In genomic region chr2:105790467-105791118, GRCh38 we compare ENCODE assay signal across 8 cellular contexts. TPM values are rescaled to one million over a fixed set of nuclear protein-coding genes. Genes with fewer than 3 reads are reported as not detected.
DNase-seq lines count a peak whose midpoint lies in the region; ATAC-seq, FAIRE-seq and TF ChIP-seq lines count a peak whose summit lies in the region.

No MANE protein-coding gene starts in this region.

- no peak for DNase-seq in CD8-positive, alpha-beta memory T cell
- DNase-seq in Panc1 (ENCODE audit: low read depth, low spot score): no peak
- no peak for DNase-seq in heart left ventricle
- no peak for DNase-seq in GM19239 (ENCODE audit: insufficient read length, low spot score)
- no peak for DNase-seq in GM13976 (ENCODE audit: low spot score)
- no peak for DNase-seq in activated gamma-delta T cell (lab: John Stamatoyannopoulos, UW)
- no peak for DNase-seq in SKM-1 treated with dmso at 0.1 percent for 144 hours (lab: John Stamatoyannopoulos, UW; ENCODE audit: unreplicated experiment)

- intact Hi-C loops in Panc1 (cut with micrococcal nuclease; ENCODE audit: unreplicated experiment): no loop called here
- intact Hi-C loops in heart left ventricle (cut with DNase I): loop anchor here in 1 of 10 donors (10.0 kb wide), 1 partner anchor 234 kb away; no protein-coding TSS in a partner anchor

- peaks cover 0 to 4% of the 10 kb centered on the region in 2 donors for H3K27me3 Mint-ChIP-seq in CD8-positive, alpha-beta memory T cell

- in situ Hi-C loops in Panc1 (cut with HindIII; ENCODE audit: low pct_unique_long_range_greater_than_20kb, low sequenced_read_pairs): no loop called here
- in situ Hi-C loops in GM13976 (cut with MboI; ENCODE audit: low sequenced_read_pairs, unreplicated experiment): no loop called here

- no peak for TF ChIP-seq CTCF in Panc1 (IDR thresholded peaks at IDR 0.05)
- no peak for TF ChIP-seq CTCF in heart left ventricle (IDR thresholded peaks at IDR 0.05)
- TF ChIP-seq CTCF in GM13976 (IDR thresholded peaks at IDR 0.05; ENCODE audit: borderline replicate concordance, control extremely low read depth, extremely low read depth, insufficient read depth, missing control alignments): no peak

- H3K36me3 ChIP-seq in CD8-positive, alpha-beta memory T cell (ENCODE audit: insufficient read depth, low read length): no peaks in the 10 kb centered on the region
- no peaks in the 10 kb centered on the region for H3K36me3 ChIP-seq in Panc1 (ENCODE audit: control insufficient read depth, insufficient read depth, low read length)
- H3K36me3 ChIP-seq in heart left ventricle: no peaks in the 10 kb centered on the region

- peaks cover 90 to 99% (median 97%) of the 10 kb centered on the region in 3 donors for H3K4me1 Mint-ChIP-seq in CD8-positive, alpha-beta memory T cell

- 40 to 51% (median 46%) methylated on average over 9 of the region's 9 CpGs for WGBS in heart left ventricle, 4 donors

- peak overlapping the region; percentile 73 to 92 (median 79) for H3K4me3 Mint-ChIP-seq in CD8-positive, alpha-beta memory T cell

- no peak for FAIRE-seq in GM19239 (lab: Jason Lieb, UNC)

- POLR2A ChIA-PET in CD8-positive, alpha-beta memory T cell (lab: Charles Lee): interaction anchor here (1.0 kb wide), 1 partner anchor 13 kb away, joined by 3 read pairs; no protein-coding TSS in a partner anchor
- POLR2A ChIA-PET in Panc1 (lab: Charles Lee): no interaction called here

- CTCF ChIA-PET in CD8-positive, alpha-beta memory T cell (lab: Charles Lee): interaction anchor here (0.6 to 2.1 kb wide), 8 partner anchors 11 to 314 kb away, joined by 3 to 7 read pairs (median 3); no protein-coding TSS in a partner anchor
- CTCF ChIA-PET in Panc1 (lab: Charles Lee): no interaction called here

- H3K36me3 Mint-ChIP-seq in CD8-positive, alpha-beta memory T cell: peaks cover 0 to 13% (median 7%) of the 10 kb centered on the region in 3 donors

- H3K27me3 ChIP-seq in CD8-positive, alpha-beta memory T cell (ENCODE audit: insufficient read depth, low read length, poor library complexity, severe bottlenecking): no peaks in the 10 kb centered on the region
- H3K27me3 ChIP-seq in Panc1 (ENCODE audit: control insufficient read depth, insufficient read depth, low read length): no peaks in the 10 kb centered on the region
- no peaks in the 10 kb centered on the region for H3K27me3 ChIP-seq in heart left ventricle

- peak overlapping the region; percentile 54 for H3K4me3 ChIP-seq in CD8-positive, alpha-beta memory T cell (ENCODE audit: low read length)
- H3K4me3 ChIP-seq in Panc1 (ENCODE audit: low read depth in 2 of 2, low read length in 2 of 2) (no peak overlapping the region), heart left ventricle (peak overlapping the region in 4 of 12 donors; percentile 18 to 31 (median 29))

- TF ChIP-seq POLR2A in heart left ventricle (IDR thresholded peaks at IDR 0.05): no peak

- BruUV-seq in Panc1 (replicated peaks; lab: Mats Ljungman, UMichigan): no TSS peak

- peak overlapping the region; percentile 90 to 98 (median 94) for H3K27ac Mint-ChIP-seq in CD8-positive, alpha-beta memory T cell

- peak overlapping the region; percentile 64 for H3K27ac ChIP-seq in CD8-positive, alpha-beta memory T cell (ENCODE audit: low read depth, low read length)
- H3K27ac ChIP-seq in Panc1 (ENCODE audit: low read length) (no peak overlapping the region), heart left ventricle (peak overlapping the region in 7 of 12 donors; percentile 18 to 63 (median 48))

- H3K4me1 ChIP-seq in CD8-positive, alpha-beta memory T cell (ENCODE audit: insufficient read depth, low read length): peaks cover 95% of the 10 kb centered on the region
- peaks cover 2% of the 10 kb centered on the region; the same call in 1 of the 2 replicates for H3K4me1 ChIP-seq in Panc1 (ENCODE audit: control insufficient read depth, insufficient read depth, low read length)
- H3K4me1 ChIP-seq in heart left ventricle: peaks cover 9 to 96% (median 55%) of the 10 kb centered on the region in 12 donors

- H3K9me3 Mint-ChIP-seq in CD8-positive, alpha-beta memory T cell: no peaks in the 10 kb centered on the region

- ATAC-seq in GM21825 (IDR thresholded peaks at IDR 0.05; ENCODE audit: unreplicated experiment): peak; percentile 13
- ATAC-seq in Panc1: peak; percentile 17; the same call in 1 of the 2 replicates
- peak in 3 of 4 donors; percentile 30 to 32 (median 30) for ATAC-seq in heart left ventricle

- H3K9me3 ChIP-seq in CD8-positive, alpha-beta memory T cell (ENCODE audit: low read length): no peaks in the 10 kb centered on the region
- H3K9me3 ChIP-seq in Panc1 (ENCODE audit: control insufficient read depth, insufficient read depth, low read depth, low read length) (no peaks in the 10 kb centered on the region), heart left ventricle (no peaks in the 10 kb centered on the region)

RNA-seq across cellular contexts. Expression of gene NCK2, which starts 45.9 kb away (rescaled TPM):
- 10 to 100 TPM; 72.4 to 76.1 TPM for total RNA-seq in CD8-positive, alpha-beta memory T cell
- polyA plus RNA-seq in CD8-positive, alpha-beta memory T cell: 77.9 TPM
- 60.7 TPM for total RNA-seq in Panc1 (2021; ENCODE audit: unreplicated experiment)
- 74.0 TPM for polyA plus RNA-seq in Panc1 (2012; ENCODE audit: insufficient read length)
- total RNA-seq in heart left ventricle: 10 to 100 TPM; 28.4 to 54.2 (median 35.0) TPM
- polyA plus RNA-seq in heart left ventricle: 10 to 100 TPM; 22.6 to 23.9 TPM
